ENCODE assay signal across 1 cellular context in genomic region chr17:73369817-73370490, GRCh38.
TF ChIP-seq lines count a peak whose summit lies in the region.

No MANE protein-coding gene starts in this region.

TF ChIP-seq in HepG2, 621 proteins besides CTCF, POLR2A, EP300 and RAD21 (continued from another document):
- TF ChIP-seq HNF1B (CRISPR knock-in tag; IDR thresholded peaks at IDR 0.05) = peak; percentile 80
- TF ChIP-seq ZNF772 (CRISPR knock-in tag; IDR thresholded peaks at IDR 0.05) = 0 out of 2 replicates have a peak, but pooled peaks have one; percentile 56
- peak; percentile 39; the same call in 1 of the 2 replicates for TF ChIP-seq KAT8 (CRISPR knock-in tag; IDR thresholded peaks at IDR 0.05)
- TF ChIP-seq KDM5B (CRISPR knock-in tag; IDR thresholded peaks at IDR 0.05; ENCODE audit: borderline replicate concordance) = peak; percentile 61; the same call in 1 of the 2 replicates
- 0 out of 2 replicates have a peak, but pooled peaks have one; percentile 13 for TF ChIP-seq BCL6 (CRISPR knock-in tag; IDR thresholded peaks at IDR 0.05)
- peak; percentile 93 for TF ChIP-seq TFAP4 (IDR thresholded peaks at IDR 0.05; ENCODE audit: borderline replicate concordance, low read depth)
- 0 out of 4 replicates have a peak, but pooled peaks of 1 of the 2 experiments have one; percentile 14 for TF ChIP-seq NR2F1 (CRISPR knock-in tag; IDR thresholded peaks at IDR 0.05)
